ENCODE assay signal across 7 cellular contexts in the genomic region with DNA sequence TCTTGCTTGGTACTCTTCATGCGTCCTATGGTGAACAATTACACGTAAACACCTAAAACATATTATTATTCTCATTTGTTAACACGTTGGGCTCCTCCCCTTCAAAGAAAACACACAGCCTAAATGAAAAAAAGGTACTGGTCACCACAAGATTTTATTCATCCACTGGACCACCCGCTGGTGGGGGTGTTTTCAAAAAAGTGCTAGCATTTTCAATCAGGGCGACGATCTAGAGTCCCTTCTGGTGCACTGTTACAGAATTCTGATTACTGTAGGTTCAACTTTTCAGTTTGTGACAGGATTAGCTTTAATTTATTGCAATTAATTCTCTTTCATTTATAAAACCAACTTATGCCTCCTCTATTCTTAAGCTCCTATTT. TPM values are rescaled to one million over a fixed set of nuclear protein-coding genes. Genes with fewer than 3 reads are reported as not detected.
DNase-seq lines count a peak whose midpoint lies in the region; ATAC-seq and TF ChIP-seq lines count a peak whose summit lies in the region.

No MANE protein-coding gene starts in this region.

- H3K36me3 ChIP-seq in Panc1 (ENCODE audit: control insufficient read depth, insufficient read depth, low read length) (peaks cover 21% of the 10 kb centered on the region), neuronal stem cell (replicated peaks in 1 of 2; ENCODE audit: control insufficient read depth in 2 of 2, insufficient read depth in 2 of 2, low read length in 2 of 2) (peaks cover 2 to 46% of the 10 kb centered on the region in 2 donors)

- H4K8ac ChIP-seq in neuronal stem cell (ENCODE audit: low read depth, low read length), result no peak overlapping the region

- no peaks in the 10 kb centered on the region for H3K27me3 ChIP-seq in Panc1 (ENCODE audit: control insufficient read depth, insufficient read depth, low read length)
- H3K27me3 ChIP-seq in neuronal stem cell (ENCODE audit: control insufficient read depth in 3 of 3, insufficient read depth in 3 of 3, low read depth in 1 of 3, low read length in 3 of 3), result no peaks in the 10 kb centered on the region

- H3K4me3 ChIP-seq in Panc1 (ENCODE audit: low read depth in 2 of 2, low read length in 2 of 2) (peak overlapping the region; percentile 89 to 91), epithelial cell of esophagus (ENCODE audit: low read length) (peak overlapping the region; percentile 67), neuronal stem cell (ENCODE audit: low read length in 2 of 2) (peak overlapping the region; percentile 79 to 99)

- TSS peak; percentile 90 for BruUV-seq in Panc1 (replicated peaks; lab: Mats Ljungman, UMichigan)

- no peak overlapping the region for H3K23ac ChIP-seq in neuronal stem cell (ENCODE audit: low read depth, low read length, poor library complexity)

- H2BK5ac ChIP-seq in neuronal stem cell (ENCODE audit: low read length), result no peak overlapping the region

- no peaks in the 10 kb centered on the region for H3K9me3 ChIP-seq in Panc1 (ENCODE audit: control insufficient read depth, insufficient read depth, low read depth, low read length)
- no peaks in the 10 kb centered on the region for H3K9me3 ChIP-seq in neuronal stem cell (replicated peaks in 1 of 2; ENCODE audit: control insufficient read depth in 2 of 2, insufficient read depth in 1 of 2, low read depth in 1 of 2, low read length in 2 of 2)

- in situ Hi-C loops in Panc1 (cut with HindIII; ENCODE audit: low pct_unique_long_range_greater_than_20kb, low sequenced_read_pairs), result no loop called here

- H3K4me2 ChIP-seq in neuronal stem cell (ENCODE audit: insufficient read depth, low read length, poor library complexity, severe bottlenecking), result peak overlapping the region; percentile 67

- ATAC-seq in GM18867 (IDR thresholded peaks at IDR 0.05; ENCODE audit: unreplicated experiment) (peak; percentile 14), HG02759 (IDR thresholded peaks at IDR 0.05; ENCODE audit: unreplicated experiment) (peak; percentile 5), Panc1 (0 out of 2 replicates have a peak, but pooled peaks have one; percentile 4)

- CTCF ChIA-PET in Panc1 (lab: Charles Lee), result interaction anchor here (0.6 kb wide), 1 partner anchor 87 kb away, joined by 3 read pairs; no protein-coding TSS in a partner anchor

- peak overlapping the region; percentile 76 for H3K14ac ChIP-seq in neuronal stem cell (ENCODE audit: low read length)

- no peak overlapping the region for H3K4ac ChIP-seq in neuronal stem cell (ENCODE audit: low read length)

- H2AFZ ChIP-seq in neuronal stem cell (ENCODE audit: low read length), result peak overlapping the region; percentile 91

- no peak overlapping the region for H2BK120ac ChIP-seq in neuronal stem cell (ENCODE audit: low read depth, low read length)

- intact Hi-C loops in Panc1 (cut with micrococcal nuclease; ENCODE audit: unreplicated experiment), result loop anchor here (10.0 kb wide), 1 partner anchor 142 kb away; no protein-coding TSS in a partner anchor

- WGBS in neuronal stem cell (ENCODE audit: extremely low coverage in 2 of 2, insufficient read length in 2 of 2, insufficient replicate concordance in 1 of 2), 2 donors, result no CpG with 5 or more reads among the region's 6 CpGs

- H3K27ac ChIP-seq in Panc1 (ENCODE audit: low read length) (peak overlapping the region; percentile 92), neuronal stem cell (replicated peaks; ENCODE audit: low read length) (peak overlapping the region; percentile 52)

- no peak overlapping the region for H2BK15ac ChIP-seq in neuronal stem cell (ENCODE audit: low read length)

- DNase-seq in Panc1 (ENCODE audit: low read depth, low spot score) (no peak), epithelial cell of esophagus (ENCODE audit: low read depth) (no peak), neuronal stem cell (ENCODE audit: low spot score) (peak; percentile 4), activated gamma-delta T cell (lab: John Stamatoyannopoulos, UW) (no peak), UCSD-AML1 (lab: John Stamatoyannopoulos, UW; ENCODE audit: unreplicated experiment) (no peak)

- POLR2A ChIA-PET in Panc1 (lab: Charles Lee), result no interaction called here

- no peak overlapping the region for H4K91ac ChIP-seq in neuronal stem cell (ENCODE audit: low read depth, low read length, poor library complexity)

- peak overlapping the region; percentile 99 for H3K9ac ChIP-seq in neuronal stem cell (ENCODE audit: low read depth, low read length, poor library complexity)

- H3K79me1 ChIP-seq in neuronal stem cell (ENCODE audit: low read depth, low read length), result peaks cover 4% of the 10 kb centered on the region

- H3K18ac ChIP-seq in neuronal stem cell (ENCODE audit: low read length), result peak overlapping the region; percentile 95

- H2BK12ac ChIP-seq in neuronal stem cell (ENCODE audit: low read length), result no peak overlapping the region

- H3K4me1 ChIP-seq in Panc1 (ENCODE audit: control insufficient read depth, insufficient read depth, low read length), result no peaks in the 10 kb centered on the region; the same call in 1 of the 2 replicates
- peaks cover 3 to 4% of the 10 kb centered on the region in 2 donors for H3K4me1 ChIP-seq in neuronal stem cell (ENCODE audit: control insufficient read depth in 2 of 2, insufficient read depth in 1 of 2, low read depth in 1 of 2, low read length in 2 of 2)

- TF ChIP-seq CTCF in Panc1 (IDR thresholded peaks at IDR 0.05) (no peak), epithelial cell of esophagus (IDR thresholded peaks at IDR 0.05; ENCODE audit: insufficient read depth, low read depth, low read length, missing control alignments) (no peak)

- no peak overlapping the region for H2AK5ac ChIP-seq in neuronal stem cell (ENCODE audit: low read depth, low read length)

RNA-seq across cellular contexts. Expression of gene MAGOHB, which starts 0.5 kb away (rescaled TPM):
- 22.5 TPM for total RNA-seq in Panc1 (2021; ENCODE audit: unreplicated experiment)
- polyA plus RNA-seq in Panc1 (2012; ENCODE audit: insufficient read length), result 13.7 TPM
- 30.6 TPM for polyA plus RNA-seq in neuronal stem cell (2013, experiment 1 of 2)
- polyA plus RNA-seq in neuronal stem cell (2013, experiment 2 of 2), result 30.7 TPM
